ENCODE assay signal across 22 cellular contexts in the genomic region with DNA sequence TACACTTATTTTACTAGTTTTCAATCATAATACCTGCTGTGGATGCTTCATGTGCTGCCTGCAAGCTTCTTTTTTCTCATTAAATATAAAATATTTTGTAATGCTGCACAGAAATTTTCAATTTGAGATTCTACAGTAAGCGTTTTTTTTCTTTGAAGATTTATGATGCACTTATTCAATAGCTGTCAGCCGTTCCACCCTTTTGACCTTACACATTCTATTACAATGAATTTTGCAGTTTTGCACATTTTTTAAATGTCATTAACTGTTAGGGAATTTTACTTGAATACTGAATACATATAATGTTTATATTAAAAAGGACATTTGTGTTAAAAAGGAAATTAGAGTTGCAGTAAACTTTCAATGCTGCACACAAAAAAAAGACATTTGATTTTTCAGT.
"Had no signal": no experiment of that assay in that cellular context is flagged by ENCODE, and none has a peak within 500 bp of the region (broad histone marks: within the 10 kb centered on the region; RNA-seq: fewer than 3 reads in every experiment).

No MANE protein-coding gene starts in this region.

- H3K4me1 ChIP-seq: colonic mucosa had no signal

- DNase-seq: activated CD4-positive, alpha-beta T cell treated with anti-CD3 and anti-CD28 coated beads for 4 hours; activated CD4-positive, alpha-beta T cell treated with anti-CD3 and anti-CD28 coated beads, Interleukin-2, amount 50 U/mL, for 4 hours; activated CD4-positive, CD25-positive, alpha-beta regulatory T cell; activated effector memory CD4-positive, alpha-beta T cell treated with Interleukin-2 at 50 U/mL for 16 hours; activated naive CD4-positive, alpha-beta T cell treated with Interleukin-2 at 50 U/mL for 16 hours; anterior cingulate cortex; body of pancreas; colonic mucosa; foreskin melanocyte; heart right ventricle; islet precursor cell; left ventricle myocardium inferior; mammary epithelial cell; right lobe of liver; stimulated activated CD4-positive, alpha-beta T cell treated with anti-CD3 and anti-CD28 coated beads, Interleukin-12 subunit alpha, Interleukin-12 subunit beta, amount 100 ng/mL, for 4 hours; stimulated activated CD4-positive, alpha-beta T cell treated with anti-CD3 and anti-CD28 coated beads, Interleukin-4, amount 100 ng/mL, for 1 hour; stimulated activated naive CD8-positive, alpha-beta T cell treated with anti-CD3 and anti-CD28 coated beads, Interleukin-15, Interleukin-2, amounts not matched to agents 100 U/mL and 50 U/mL, for 24 hours; trophoblast cell; uterus had no signal

- ATAC-seq: body of pancreas; esophagus mucosa; heart right ventricle; right lobe of liver; stimulated activated naive CD8-positive, alpha-beta T cell treated with anti-CD3 and anti-CD28 coated beads, Interleukin-15, Interleukin-2, amounts not matched to agents 100 U/mL and 50 U/mL, for 24 hours had no signal

- H3K36me3 ChIP-seq: colonic mucosa, uterus had no signal

- H3K4me3 ChIP-seq: body of pancreas, colonic mucosa, heart right ventricle, left ventricle myocardium inferior, right lobe of liver, skin epidermis, thoracic aorta, uterus had no signal

- H3K27me3 ChIP-seq: body of pancreas, colonic mucosa, heart right ventricle, right lobe of liver, uterus had no signal

- H3K9me3 ChIP-seq: body of pancreas, colonic mucosa, heart right ventricle, left ventricle myocardium inferior, right lobe of liver, thoracic aorta, uterus had no signal
